Comparison of ENCODE assay signal across 1 cellular context in the genomic region with DNA sequence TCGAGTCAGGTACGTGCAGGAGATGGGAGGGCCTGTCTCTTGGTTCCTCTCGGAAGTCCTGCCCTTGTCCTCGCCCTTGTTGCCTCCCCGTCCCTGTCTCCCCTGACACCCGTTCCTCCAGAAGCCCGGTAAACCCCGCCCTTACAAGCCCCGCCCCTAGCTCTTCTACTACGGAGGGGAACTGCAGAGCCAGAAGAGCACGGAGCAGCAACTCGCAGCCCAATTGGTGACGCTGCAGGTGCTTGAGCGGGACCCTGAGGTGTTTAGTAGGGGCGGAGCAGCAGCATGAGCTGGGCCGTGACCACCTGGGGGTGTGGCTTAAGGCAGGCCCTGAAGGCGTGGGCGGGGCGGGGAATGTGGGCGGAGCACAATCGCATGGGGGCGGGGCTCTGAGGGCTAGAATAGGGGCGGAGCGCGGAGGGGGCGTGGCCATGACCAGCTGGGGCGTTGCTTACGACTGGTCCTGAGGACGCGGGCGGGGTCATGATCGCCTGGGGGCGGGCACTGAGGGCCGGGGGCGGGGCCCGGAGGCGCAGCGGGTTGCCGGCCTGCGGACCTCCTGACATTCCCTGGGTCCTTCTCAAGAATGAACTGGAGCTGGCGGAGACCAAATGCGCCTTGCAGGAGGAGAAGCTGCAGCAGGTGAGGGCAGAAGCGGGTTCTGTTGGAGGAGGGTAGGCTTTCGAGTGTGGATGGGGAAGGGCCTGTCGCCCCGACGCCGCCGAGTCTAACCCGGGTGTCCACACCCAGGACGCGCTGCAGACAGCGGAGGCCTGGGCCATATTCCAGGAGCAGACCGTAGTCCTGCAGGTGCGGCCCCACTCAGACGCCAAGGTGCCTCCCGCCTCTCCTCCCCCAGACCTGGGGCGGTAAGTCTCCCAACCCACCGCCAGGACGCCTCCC.
A peak's percentile ranks its signal among the peaks of the same experiment; 100 is the strongest.
TF ChIP-seq lines count a peak whose summit lies in the region.
"Not testable (repeated sequence)": the region's sequence is repeated elsewhere in the genome, so short reads cannot be mapped to it uniquely, and the experiment has no call there.

No MANE protein-coding gene starts in this region.

TF ChIP-seq in K562, 482 proteins besides CTCF, POLR2A, EP300 and RAD21 (continued from another document):
- TF ChIP-seq RREB1 (CRISPR knock-in tag; IDR thresholded peaks at IDR 0.05) (0 out of 2 replicates have a peak, but pooled peaks have one; percentile 32), ZNF263 (CRISPR knock-in tag; IDR thresholded peaks at IDR 0.05; ENCODE audit: borderline replicate concordance) (peak; percentile 59; the same call in 1 of the 2 replicates), CREM (IDR thresholded peaks at IDR 0.05; ENCODE audit: low read depth) (peak; percentile 31; the same call in 1 of the 2 replicates), ESRRA (IDR thresholded peaks at IDR 0.05; ENCODE audit: borderline replicate concordance, low read depth) (peak; percentile 14; the same call in 1 of the 2 replicates), STAT6 (CRISPR knock-in tag; IDR thresholded peaks at IDR 0.05) (0 out of 2 replicates have a peak, but pooled peaks have one; percentile 36), CREB1 (CRISPR knock-in tag; IDR thresholded peaks at IDR 0.05) (peak; percentile 62; the same call in 1 of the 2 replicates), RBFOX2 (IDR thresholded peaks at IDR 0.05; ENCODE audit: low read depth, low read length) (0 out of 2 replicates have a peak, but pooled peaks have one; percentile 21), ZKSCAN1 (IDR thresholded peaks at IDR 0.05; ENCODE audit: low read depth, low read length) (0 out of 2 replicates have a peak, but pooled peaks have one; percentile 27), POLR2G (IDR thresholded peaks at IDR 0.05; ENCODE audit: low read depth, low read length) (peak; percentile 56; the same call in 1 of the 2 replicates), PKNOX1 (IDR thresholded peaks at IDR 0.05) (peak; percentile 61)
- TF ChIP-seq, protein P1, sequence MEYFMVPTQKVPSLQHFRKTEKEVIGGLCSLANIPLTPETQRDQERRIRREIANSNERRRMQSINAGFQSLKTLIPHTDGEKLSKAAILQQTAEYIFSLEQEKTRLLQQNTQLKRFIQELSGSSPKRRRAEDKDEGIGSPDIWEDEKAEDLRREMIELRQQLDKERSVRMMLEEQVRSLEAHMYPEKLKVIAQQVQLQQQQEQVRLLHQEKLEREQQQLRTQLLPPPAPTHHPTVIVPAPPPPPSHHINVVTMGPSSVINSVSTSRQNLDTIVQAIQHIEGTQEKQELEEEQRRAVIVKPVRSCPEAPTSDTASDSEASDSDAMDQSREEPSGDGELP (CRISPR knock-in tag; IDR thresholded peaks at IDR 0.05; ENCODE audit: borderline replicate concordance): peak; percentile 72
- not testable (repeated sequence) for TF ChIP-seq CREB1 (IDR thresholded peaks at IDR 0.05)
- TF ChIP-seq, protein P2, sequence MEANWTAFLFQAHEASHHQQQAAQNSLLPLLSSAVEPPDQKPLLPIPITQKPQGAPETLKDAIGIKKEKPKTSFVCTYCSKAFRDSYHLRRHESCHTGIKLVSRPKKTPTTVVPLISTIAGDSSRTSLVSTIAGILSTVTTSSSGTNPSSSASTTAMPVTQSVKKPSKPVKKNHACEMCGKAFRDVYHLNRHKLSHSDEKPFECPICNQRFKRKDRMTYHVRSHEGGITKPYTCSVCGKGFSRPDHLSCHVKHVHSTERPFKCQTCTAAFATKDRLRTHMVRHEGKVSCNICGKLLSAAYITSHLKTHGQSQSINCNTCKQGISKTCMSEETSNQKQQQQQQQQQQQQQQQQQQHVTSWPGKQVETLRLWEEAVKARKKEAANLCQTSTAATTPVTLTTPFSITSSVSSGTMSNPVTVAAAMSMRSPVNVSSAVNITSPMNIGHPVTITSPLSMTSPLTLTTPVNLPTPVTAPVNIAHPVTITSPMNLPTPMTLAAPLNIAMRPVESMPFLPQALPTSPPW (CRISPR knock-in tag; IDR thresholded peaks at IDR 0.05): peak; percentile 63
